In genomic region chr2:208315081-208315788, GRCh38 we compare ENCODE assay signal across 1 cellular context.
TF ChIP-seq lines count a peak whose summit lies in the region.

No MANE protein-coding gene starts in this region.

TF ChIP-seq in GM12878, 131 proteins besides CTCF, POLR2A, EP300 and RAD21 (continued from another document and continues in another):
- TF ChIP-seq ZNF687 (IDR thresholded peaks at IDR 0.05) (0 out of 2 replicates have a peak, but pooled peaks have one; percentile 31), BCL11A (IDR thresholded peaks at IDR 0.05; ENCODE audit: low read depth, low read length) (0 out of 2 replicates have a peak, but pooled peaks have one; percentile 5), ETV6 (conservative IDR thresholded peaks at IDR 0.05 in 1 of 2, IDR thresholded peaks at IDR 0.05 in 1 of 2; ENCODE audit: borderline replicate concordance in 1 of 2, low read depth in 1 of 2) (peak in 1 of 2 experiments; percentile 93; a peak in 2 of 4 replicates), KDM1A (IDR thresholded peaks at IDR 0.05; ENCODE audit: borderline replicate concordance) (no peak), GABPA (IDR thresholded peaks at IDR 0.05; ENCODE audit: low read depth) (no peak), ZNF207 (IDR thresholded peaks at IDR 0.05; ENCODE audit: borderline replicate concordance) (0 out of 2 replicates have a peak, but pooled peaks have one; percentile 28), CBX5 (IDR thresholded peaks at IDR 0.05; ENCODE audit: low read depth) (no peak), FOXM1 (IDR thresholded peaks at IDR 0.05; ENCODE audit: low read depth, low read length) (no peak), PKNOX1 (IDR thresholded peaks at IDR 0.05) (peak; percentile 32), NBN (IDR thresholded peaks at IDR 0.05) (no peak; the same call in 1 of the 2 replicates), TCF12 (IDR thresholded peaks at IDR 0.05; ENCODE audit: low read depth, low read length) (no peak), NR2C2 (IDR thresholded peaks at IDR 0.05; ENCODE audit: borderline replicate concordance, control insufficient read depth, insufficient read length, low read depth) (no peak), EZH2 (IDR thresholded peaks at IDR 0.05; ENCODE audit: borderline replicate concordance, control insufficient read depth, low read depth, low read length) (no peak), IKZF2 (IDR thresholded peaks at IDR 0.05) (peak; percentile 85 to 87), NR2C1 (IDR thresholded peaks at IDR 0.05) (peak; percentile 33; the same call in 1 of the 2 replicates), MTA3 (IDR thresholded peaks at IDR 0.05; ENCODE audit: borderline replicate concordance, low read length) (no peak), MLLT1 (IDR thresholded peaks at IDR 0.05) (no peak), CHD1 (IDR thresholded peaks at IDR 0.05; ENCODE audit: low read depth, low read length) (no peak), ZBED1 (IDR thresholded peaks at IDR 0.05; ENCODE audit: borderline replicate concordance) (no peak), ZZZ3 (IDR thresholded peaks at IDR 0.05; ENCODE audit: control insufficient read depth, insufficient read length, low read depth) (no peak), SUZ12 (IDR thresholded peaks at IDR 0.05; ENCODE audit: unreplicated experiment) (no peak), CREB1 (IDR thresholded peaks at IDR 0.05; ENCODE audit: low read depth) (peak; percentile 72), RELA (IDR thresholded peaks at IDR 0.05; ENCODE audit: borderline replicate concordance, partially characterized antibody) (no peak), CEBPB (IDR thresholded peaks at IDR 0.05; ENCODE audit: borderline replicate concordance in 1 of 2, low read depth in 2 of 2, low read length in 2 of 2) (0 out of 4 replicates have a peak, but pooled peaks of 1 of the 2 experiments have one; percentile 39), KAT2A (conservative IDR thresholded peaks at IDR 0.05; ENCODE audit: control insufficient read depth, low read depth, low read length) (no peak), GATAD2B (conservative IDR thresholded peaks at IDR 0.05; ENCODE audit: low read depth) (0 out of 2 replicates have a peak, but pooled peaks have one; percentile 32), ESRRA (IDR thresholded peaks at IDR 0.05; ENCODE audit: low read length) (no peak), SP1 (IDR thresholded peaks at IDR 0.05; ENCODE audit: low read depth, low read length) (no peak), IRF4 (IDR thresholded peaks at IDR 0.05; ENCODE audit: low read depth, low read length) (0 out of 2 replicates have a peak, but pooled peaks have one; percentile 46), POLR2AphosphoS5 (IDR thresholded peaks at IDR 0.05; ENCODE audit: low read length) (no peak), BHLHE40 (IDR thresholded peaks at IDR 0.05; ENCODE audit: borderline replicate concordance in 1 of 2, low read depth in 2 of 2, low read length in 1 of 2) (no peak), MYC (IDR thresholded peaks at IDR 0.05; ENCODE audit: insufficient read depth, insufficient read length, insufficient replicate concordance, low read length, severe bottlenecking) (no peak), POU2F2 (IDR thresholded peaks at IDR 0.05; ENCODE audit: borderline replicate concordance, low read depth, low read length) (no peak), DPF2 (IDR thresholded peaks at IDR 0.05) (peak; percentile 64; the same call in 1 of the 2 replicates), RCOR1 (conservative IDR thresholded peaks at IDR 0.05; ENCODE audit: low read depth, low read length) (no peak), TCF7 (IDR thresholded peaks at IDR 0.05; ENCODE audit: borderline replicate concordance) (no peak), ZNF24 (IDR thresholded peaks at IDR 0.05) (no peak), WRNIP1 (IDR thresholded peaks at IDR 0.05; ENCODE audit: borderline replicate concordance, low read depth, low read length) (no peak), BCL3 (IDR thresholded peaks at IDR 0.05; ENCODE audit: borderline replicate concordance, insufficient read depth, low read depth, low read length, poor library complexity, severe bottlenecking) (peak; percentile 30), KLF5 (IDR thresholded peaks at IDR 0.05; ENCODE audit: partially characterized antibody) (no peak), RUNX3 (IDR thresholded peaks at IDR 0.05; ENCODE audit: low read length) (peak; percentile 31), STAT3 (IDR thresholded peaks at IDR 0.05; ENCODE audit: low read depth, low read length) (no peak), MEF2B (IDR thresholded peaks at IDR 0.05; ENCODE audit: partially characterized antibody, poor library complexity, severe bottlenecking) (peak; percentile 46), SPI1 (IDR thresholded peaks at IDR 0.05; ENCODE audit: borderline replicate concordance, insufficient read depth, low read depth, low read length) (peak; percentile 69; the same call in 1 of the 2 replicates)
- TF ChIP-seq, protein P1, sequence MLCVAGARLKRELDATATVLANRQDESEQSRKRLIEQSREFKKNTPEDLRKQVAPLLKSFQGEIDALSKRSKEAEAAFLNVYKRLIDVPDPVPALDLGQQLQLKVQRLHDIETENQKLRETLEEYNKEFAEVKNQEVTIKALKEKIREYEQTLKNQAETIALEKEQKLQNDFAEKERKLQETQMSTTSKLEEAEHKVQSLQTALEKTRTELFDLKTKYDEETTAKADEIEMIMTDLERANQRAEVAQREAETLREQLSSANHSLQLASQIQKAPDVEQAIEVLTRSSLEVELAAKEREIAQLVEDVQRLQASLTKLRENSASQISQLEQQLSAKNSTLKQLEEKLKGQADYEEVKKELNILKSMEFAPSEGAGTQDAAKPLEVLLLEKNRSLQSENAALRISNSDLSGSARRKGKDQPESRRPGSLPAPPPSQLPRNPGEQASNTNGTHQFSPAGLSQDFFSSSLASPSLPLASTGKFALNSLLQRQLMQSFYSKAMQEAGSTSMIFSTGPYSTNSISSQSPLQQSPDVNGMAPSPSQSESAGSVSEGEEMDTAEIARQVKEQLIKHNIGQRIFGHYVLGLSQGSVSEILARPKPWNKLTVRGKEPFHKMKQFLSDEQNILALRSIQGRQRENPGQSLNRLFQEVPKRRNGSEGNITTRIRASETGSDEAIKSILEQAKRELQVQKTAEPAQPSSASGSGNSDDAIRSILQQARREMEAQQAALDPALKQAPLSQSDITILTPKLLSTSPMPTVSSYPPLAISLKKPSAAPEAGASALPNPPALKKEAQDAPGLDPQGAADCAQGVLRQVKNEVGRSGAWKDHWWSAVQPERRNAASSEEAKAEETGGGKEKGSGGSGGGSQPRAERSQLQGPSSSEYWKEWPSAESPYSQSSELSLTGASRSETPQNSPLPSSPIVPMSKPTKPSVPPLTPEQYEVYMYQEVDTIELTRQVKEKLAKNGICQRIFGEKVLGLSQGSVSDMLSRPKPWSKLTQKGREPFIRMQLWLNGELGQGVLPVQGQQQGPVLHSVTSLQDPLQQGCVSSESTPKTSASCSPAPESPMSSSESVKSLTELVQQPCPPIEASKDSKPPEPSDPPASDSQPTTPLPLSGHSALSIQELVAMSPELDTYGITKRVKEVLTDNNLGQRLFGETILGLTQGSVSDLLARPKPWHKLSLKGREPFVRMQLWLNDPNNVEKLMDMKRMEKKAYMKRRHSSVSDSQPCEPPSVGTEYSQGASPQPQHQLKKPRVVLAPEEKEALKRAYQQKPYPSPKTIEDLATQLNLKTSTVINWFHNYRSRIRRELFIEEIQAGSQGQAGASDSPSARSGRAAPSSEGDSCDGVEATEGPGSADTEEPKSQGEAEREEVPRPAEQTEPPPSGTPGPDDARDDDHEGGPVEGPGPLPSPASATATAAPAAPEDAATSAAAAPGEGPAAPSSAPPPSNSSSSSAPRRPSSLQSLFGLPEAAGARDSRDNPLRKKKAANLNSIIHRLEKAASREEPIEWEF (IDR thresholded peaks at IDR 0.05; ENCODE audit: insufficient replicate concordance, low read depth, low read length) = no peak
- TF ChIP-seq, protein P2, sequence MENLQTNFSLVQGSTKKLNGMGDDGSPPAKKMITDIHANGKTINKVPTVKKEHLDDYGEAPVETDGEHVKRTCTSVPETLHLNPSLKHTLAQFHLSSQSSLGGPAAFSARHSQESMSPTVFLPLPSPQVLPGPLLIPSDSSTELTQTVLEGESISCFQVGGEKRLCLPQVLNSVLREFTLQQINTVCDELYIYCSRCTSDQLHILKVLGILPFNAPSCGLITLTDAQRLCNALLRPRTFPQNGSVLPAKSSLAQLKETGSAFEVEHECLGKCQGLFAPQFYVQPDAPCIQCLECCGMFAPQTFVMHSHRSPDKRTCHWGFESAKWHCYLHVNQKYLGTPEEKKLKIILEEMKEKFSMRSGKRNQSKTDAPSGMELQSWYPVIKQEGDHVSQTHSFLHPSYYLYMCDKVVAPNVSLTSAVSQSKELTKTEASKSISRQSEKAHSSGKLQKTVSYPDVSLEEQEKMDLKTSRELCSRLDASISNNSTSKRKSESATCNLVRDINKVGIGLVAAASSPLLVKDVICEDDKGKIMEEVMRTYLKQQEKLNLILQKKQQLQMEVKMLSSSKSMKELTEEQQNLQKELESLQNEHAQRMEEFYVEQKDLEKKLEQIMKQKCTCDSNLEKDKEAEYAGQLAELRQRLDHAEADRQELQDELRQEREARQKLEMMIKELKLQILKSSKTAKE (IDR thresholded peaks at IDR 0.05; ENCODE audit: low read depth, poor library complexity, severe bottlenecking) = peak; percentile 71
- TF ChIP-seq, protein P3, sequence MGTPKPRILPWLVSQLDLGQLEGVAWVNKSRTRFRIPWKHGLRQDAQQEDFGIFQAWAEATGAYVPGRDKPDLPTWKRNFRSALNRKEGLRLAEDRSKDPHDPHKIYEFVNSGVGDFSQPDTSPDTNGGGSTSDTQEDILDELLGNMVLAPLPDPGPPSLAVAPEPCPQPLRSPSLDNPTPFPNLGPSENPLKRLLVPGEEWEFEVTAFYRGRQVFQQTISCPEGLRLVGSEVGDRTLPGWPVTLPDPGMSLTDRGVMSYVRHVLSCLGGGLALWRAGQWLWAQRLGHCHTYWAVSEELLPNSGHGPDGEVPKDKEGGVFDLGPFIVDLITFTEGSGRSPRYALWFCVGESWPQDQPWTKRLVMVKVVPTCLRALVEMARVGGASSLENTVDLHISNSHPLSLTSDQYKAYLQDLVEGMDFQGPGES (IDR thresholded peaks at IDR 0.05) = no peak
